In genomic region chr13:99984463-99985242, GRCh38 we compare ENCODE assay signal across 10 cellular contexts. TPM values are rescaled to one million over a fixed set of nuclear protein-coding genes. Genes with fewer than 3 reads are reported as not detected.
DNase-seq lines count a peak whose midpoint lies in the region; ATAC-seq and TF ChIP-seq lines count a peak whose summit lies in the region.
"Had no signal": no experiment of that assay in that cellular context is flagged by ENCODE, and none has a peak within 500 bp of the region (broad histone marks: within the 10 kb centered on the region; RNA-seq: fewer than 3 reads in every experiment).

No MANE protein-coding gene starts in this region.

- peaks cover 65 to 67% of the 10 kb centered on the region in 2 donors for H3K27me3 Mint-ChIP-seq in CD8-positive, alpha-beta memory T cell

- H3K9me3 ChIP-seq in CD8-positive, alpha-beta memory T cell (ENCODE audit: low read length): peaks cover 8% of the 10 kb centered on the region
- H3K9me3 ChIP-seq in HAP-1 (no peaks in the 10 kb centered on the region), iPS-18a (ENCODE audit: control insufficient read depth, low read depth, low read length) (no peaks in the 10 kb centered on the region), ovary (no peaks in the 10 kb centered on the region)

- in situ Hi-C loops in HAP-1 (cut with MboI; ENCODE audit: low sequenced_read_pairs): loop anchor here (10.0 kb wide), 1 partner anchor 250 kb away; no protein-coding TSS in a partner anchor

- CTCF ChIA-PET in CD8-positive, alpha-beta memory T cell (lab: Charles Lee): no interaction called here

- no peak for DNase-seq in CD8-positive, alpha-beta memory T cell
- peak in 1 of 2 experiments; percentile 50 for DNase-seq in HAP-1 (ENCODE audit: low spot score in 2 of 2)
- DNase-seq in activated CD8-positive, alpha-beta memory T cell treated with anti-CD3 and anti-CD28 coated beads, Interleukin-2, amount 50 U/mL, for 48 hours: peak; percentile 62
- no peak for DNase-seq in SIG-M5 (lab: John Stamatoyannopoulos, UW)
- DNase-seq in superior temporal gyrus (ENCODE audit: extremely low spot score): no peak
- DNase-seq in ovary: no peak

- H3K9ac ChIP-seq in iPS-18a (ENCODE audit: low read length): peak overlapping the region; percentile 94

- H3K9me3 Mint-ChIP-seq in CD8-positive, alpha-beta memory T cell: peaks cover 9 to 44% (median 37%) of the 10 kb centered on the region in 5 donors

- no peak for ATAC-seq in HG03432 (IDR thresholded peaks at IDR 0.05; ENCODE audit: unreplicated experiment)

- peaks cover 7 to 34% (median 29%) of the 10 kb centered on the region in 3 donors for H3K4me1 Mint-ChIP-seq in CD8-positive, alpha-beta memory T cell

- H3K4me3 Mint-ChIP-seq in CD8-positive, alpha-beta memory T cell: peak overlapping the region; percentile 29 to 83 (median 69)

- H3K4me3 ChIP-seq in CD8-positive, alpha-beta memory T cell (ENCODE audit: low read length): no peak overlapping the region
- H3K4me3 ChIP-seq in HAP-1 (peak overlapping the region; percentile 47), iPS-18a (ENCODE audit: low read length) (peak overlapping the region; percentile 99), ovary (no peak overlapping the region)

- no peak for TF ChIP-seq EP300 in ovary (IDR thresholded peaks at IDR 0.05)

- peaks cover 0 to 4% (median 0%) of the 10 kb centered on the region in 3 donors for H3K36me3 Mint-ChIP-seq in CD8-positive, alpha-beta memory T cell

- peaks cover 70% of the 10 kb centered on the region for H3K27me3 ChIP-seq in CD8-positive, alpha-beta memory T cell (ENCODE audit: insufficient read depth, low read length, poor library complexity, severe bottlenecking)
- peaks cover 24% of the 10 kb centered on the region for H3K27me3 ChIP-seq in HAP-1 (ENCODE audit: low read depth)
- H3K27me3 ChIP-seq in iPS-18a (ENCODE audit: control insufficient read depth, insufficient read depth, low read length): peaks cover 30% of the 10 kb centered on the region
- H3K27me3 ChIP-seq in ovary: peaks cover 5% of the 10 kb centered on the region

- no peak for TF ChIP-seq CTCF in ovary (IDR thresholded peaks at IDR 0.05)

- H3K36me3 ChIP-seq in CD8-positive, alpha-beta memory T cell (ENCODE audit: insufficient read depth, low read length): no peaks in the 10 kb centered on the region
- H3K36me3 ChIP-seq in HAP-1 (replicated peaks) (no peaks in the 10 kb centered on the region), iPS-18a (ENCODE audit: control insufficient read depth, low read depth, low read length) (peaks cover 41% of the 10 kb centered on the region), ovary (no peaks in the 10 kb centered on the region)

- peak overlapping the region in 6 of 8 donors; percentile 77 to 95 (median 83) for H3K27ac Mint-ChIP-seq in CD8-positive, alpha-beta memory T cell

- intact Hi-C loops in ovary (cut with DNase I): no loop called here

- WGBS in ovary, 3 donors: 9% methylated on average over 40 to 44 of the region's 44 CpGs

- no peak overlapping the region for H3K27ac ChIP-seq in CD8-positive, alpha-beta memory T cell (ENCODE audit: low read depth, low read length)
- peak overlapping the region; percentile 69 for H3K27ac ChIP-seq in iPS-18a (ENCODE audit: low read length)
- no peak overlapping the region for H3K27ac ChIP-seq in ovary
- H3K27ac ChIP-seq: RWPE1 had no signal

- POLR2A ChIA-PET in CD8-positive, alpha-beta memory T cell (lab: Charles Lee): no interaction called here

- no peak for TF ChIP-seq POLR2A in ovary (IDR thresholded peaks at IDR 0.05)

- H3K4me1 ChIP-seq in CD8-positive, alpha-beta memory T cell (ENCODE audit: insufficient read depth, low read length): peaks cover 20% of the 10 kb centered on the region
- H3K4me1 ChIP-seq in HAP-1: peaks cover 13% of the 10 kb centered on the region
- H3K4me1 ChIP-seq in iPS-18a (ENCODE audit: control insufficient read depth, low read depth, low read length): peaks cover 38% of the 10 kb centered on the region
- peaks cover 9% of the 10 kb centered on the region for H3K4me1 ChIP-seq in ovary (ENCODE audit: insufficient read depth)

RNA-seq across cellular contexts. Expression of gene ZIC2, which starts 3.1 kb away (rescaled TPM):
- not detected for total RNA-seq in CD8-positive, alpha-beta memory T cell
- polyA plus RNA-seq in CD8-positive, alpha-beta memory T cell: not detected
- total RNA-seq in ovary: under 1 TPM in 1 of 7 donors, not detected in 6; 0.36 TPM
- under 1 TPM; 0.02 to 0.07 TPM for polyA plus RNA-seq in ovary
- total RNA-seq: fibroblast of lung had no signal
- polyA plus RNA-seq: fibroblast of lung had no signal

RNA-seq across cellular contexts. Expression of gene ZIC5, which starts 13.1 kb away (rescaled TPM):
- total RNA-seq in CD8-positive, alpha-beta memory T cell: not detected
- polyA plus RNA-seq in CD8-positive, alpha-beta memory T cell: not detected
- under 1 TPM in 2 of 7 donors, not detected in 5; 0.10 to 0.11 TPM for total RNA-seq in ovary
- not detected for polyA plus RNA-seq in ovary
- total RNA-seq: fibroblast of lung had no signal
- polyA plus RNA-seq: fibroblast of lung had no signal

Comparison
In these comparisons a context has a peak if more than half of its experiments do, and no peak if none do; other contexts are left out.
1. H3K4me3 ChIP-seq: peak in HAP-1 (single experiment) and iPS-18a (single experiment); none in CD8-positive, alpha-beta memory T cell (single experiment) and ovary (single experiment).